In the genomic region with DNA sequence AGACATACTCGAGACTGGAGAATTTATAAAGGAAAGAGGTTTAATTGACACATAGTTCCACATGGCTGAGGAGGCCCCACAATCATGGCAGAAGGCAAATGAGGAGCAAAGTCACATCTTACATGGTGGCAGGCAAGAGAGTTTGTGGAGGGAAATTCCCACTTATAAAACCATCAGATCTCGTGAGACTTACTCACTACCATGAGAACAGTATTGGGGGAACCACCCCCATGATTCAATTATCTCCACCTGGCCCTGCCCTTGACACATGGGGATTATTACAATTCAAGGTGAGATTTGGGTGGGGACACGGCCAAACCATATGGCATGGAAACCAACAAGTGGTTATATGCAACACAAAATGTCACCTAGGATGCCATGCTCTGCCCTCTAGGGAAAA, we compare ENCODE assay signal across 7 cellular contexts. TPM values are rescaled to one million over a fixed set of nuclear protein-coding genes. Genes with fewer than 3 reads are reported as not detected.
DNase-seq lines count a peak whose midpoint lies in the region; ATAC-seq and TF ChIP-seq lines count a peak whose summit lies in the region.
"Not testable (repeated sequence)": the region's sequence is repeated elsewhere in the genome, so short reads cannot be mapped to it uniquely, and the experiment has no call there.

No MANE protein-coding gene starts in this region.

- intact Hi-C loops in activated B cell treated with CpG ODN at 0.5 μM for 24 hours (cut with micrococcal nuclease), result not testable (repeated sequence)
- intact Hi-C loops in MCF 10A (cut with micrococcal nuclease), result loop anchor here (5.0 kb wide), 1 partner anchor 37 kb away; no protein-coding TSS in a partner anchor
- intact Hi-C loops in naive thymus-derived CD4-positive, alpha-beta T cell (cut with micrococcal nuclease), result loop anchor here in 1 of 2 donors (5.0 kb wide), 1 partner anchor 37 kb away; no protein-coding TSS in a partner anchor

- peak overlapping the region in 7 of 8 donors; percentile 13 to 87 (median 82) for H3K27ac Mint-ChIP-seq in CD8-positive, alpha-beta memory T cell
- H3K27ac Mint-ChIP-seq in activated B cell treated with CpG ODN at 0.5 μM for 24 hours (peak overlapping the region; percentile 62), MCF 10A (ENCODE audit: low read depth, unreplicated experiment) (peak overlapping the region; percentile 12)
- peak overlapping the region; percentile 95 for H3K27ac Mint-ChIP-seq in activated naive CD4-positive, alpha-beta T cell treated with anti-CD3 and anti-CD28 coated beads, Interleukin-2, amount 50 U/mL, for 24 hours
- H3K27ac Mint-ChIP-seq in naive thymus-derived CD4-positive, alpha-beta T cell, result peak overlapping the region in 8 of 9 donors; percentile 75 to 89 (median 81)
- peak overlapping the region; percentile 7 for H3K27ac Mint-ChIP-seq in stimulated activated naive B cell treated with anti-CD40 and anti-IgM and Interleukin-4, amounts not matched to agents 10 μg/mL and 1 μg/mL and 100 μg/mL, for 72 hours

- peaks cover 24 to 90% (median 50%) of the 10 kb centered on the region in 3 donors for H3K36me3 Mint-ChIP-seq in CD8-positive, alpha-beta memory T cell
- H3K36me3 Mint-ChIP-seq in activated B cell treated with CpG ODN at 0.5 μM for 24 hours (ENCODE audit: low read depth), result peaks cover 91% of the 10 kb centered on the region
- H3K36me3 Mint-ChIP-seq in activated T-cell treated with anti-CD3 and anti-CD28 coated beads, Interleukin-2, amount 50 U/mL, for 4 hours (ENCODE audit: insufficient read depth), result peaks cover 75% of the 10 kb centered on the region
- peaks cover 50% of the 10 kb centered on the region for H3K36me3 Mint-ChIP-seq in activated naive CD4-positive, alpha-beta T cell treated with anti-CD3 and anti-CD28 coated beads, Interleukin-2, amount 50 U/mL, for 24 hours
- H3K36me3 Mint-ChIP-seq in MCF 10A (ENCODE audit: insufficient read depth, unreplicated experiment), result peaks cover 96% of the 10 kb centered on the region
- peaks cover 30 to 82% (median 70%) of the 10 kb centered on the region in 5 donors for H3K36me3 Mint-ChIP-seq in naive thymus-derived CD4-positive, alpha-beta T cell
- H3K36me3 Mint-ChIP-seq in stimulated activated naive B cell treated with anti-CD40 and anti-IgM and Interleukin-4, amounts not matched to agents 10 μg/mL and 1 μg/mL and 100 μg/mL, for 72 hours, result peaks cover 60 to 66% of the 10 kb centered on the region in 2 donors

- CTCF ChIA-PET in CD8-positive, alpha-beta memory T cell (lab: Charles Lee), result interaction anchor here (2.5 kb wide), 1 partner anchor 28 kb away, joined by 8 read pairs; no protein-coding TSS in a partner anchor
- CTCF ChIA-PET in activated B cell treated with CpG ODN at 0.5 μM for 24 hours (lab: Charles Lee), result interaction anchor here (1.8 kb wide), 1 partner anchor 34 kb away, joined by 7 read pairs; no protein-coding TSS in a partner anchor
- CTCF ChIA-PET in MCF 10A (lab: Yijun Ruan, JAX), result interaction anchor here (0.8 kb wide), 1 partner anchor 34 kb away, joined by 3 read pairs; no protein-coding TSS in a partner anchor
- CTCF ChIA-PET in naive thymus-derived CD4-positive, alpha-beta T cell (lab: Charles Lee), result not testable (repeated sequence)

- peaks cover 22 to 50% (median 47%) of the 10 kb centered on the region in 3 donors for H3K4me1 Mint-ChIP-seq in CD8-positive, alpha-beta memory T cell
- H3K4me1 Mint-ChIP-seq in activated B cell treated with CpG ODN at 0.5 μM for 24 hours; MCF 10A (ENCODE audit: insufficient read depth, unreplicated experiment): not testable (repeated sequence)
- H3K4me1 Mint-ChIP-seq in activated T-cell treated with anti-CD3 and anti-CD28 coated beads, Interleukin-2, amount 50 U/mL, for 4 hours (ENCODE audit: low read depth), result peaks cover 37% of the 10 kb centered on the region
- peaks cover 66% of the 10 kb centered on the region for H3K4me1 Mint-ChIP-seq in activated naive CD4-positive, alpha-beta T cell treated with anti-CD3 and anti-CD28 coated beads, Interleukin-2, amount 50 U/mL, for 24 hours
- H3K4me1 Mint-ChIP-seq in naive thymus-derived CD4-positive, alpha-beta T cell, result peaks cover 23 to 75% (median 45%) of the 10 kb centered on the region in 7 donors
- peaks cover 8 to 11% of the 10 kb centered on the region in 2 donors for H3K4me1 Mint-ChIP-seq in stimulated activated naive B cell treated with anti-CD40 and anti-IgM and Interleukin-4, amounts not matched to agents 10 μg/mL and 1 μg/mL and 100 μg/mL, for 72 hours

- not testable (repeated sequence) for H3K9me3 Mint-ChIP-seq in CD8-positive, alpha-beta memory T cell; activated B cell treated with CpG ODN at 0.5 μM for 24 hours; activated T-cell treated with anti-CD3 and anti-CD28 coated beads, Interleukin-2, amount 50 U/mL, for 4 hours; activated naive CD4-positive, alpha-beta T cell treated with anti-CD3 and anti-CD28 coated beads, Interleukin-2, amount 50 U/mL, for 24 hours; MCF 10A (ENCODE audit: unreplicated experiment); naive thymus-derived CD4-positive, alpha-beta T cell
- peaks cover 7 to 10% of the 10 kb centered on the region in 2 donors for H3K9me3 Mint-ChIP-seq in stimulated activated naive B cell treated with anti-CD40 and anti-IgM and Interleukin-4, amounts not matched to agents 10 μg/mL and 1 μg/mL and 100 μg/mL, for 72 hours

- not testable (repeated sequence) for DNase-seq in CD8-positive, alpha-beta memory T cell; activated B cell treated with CpG ODN at 0.5 μM for 24 hours; activated T-cell treated with anti-CD3 and anti-CD28 coated beads, Interleukin-2, amount 50 U/mL, for 4 hours; MCF 10A (ENCODE audit: unreplicated experiment); naive thymus-derived CD4-positive, alpha-beta T cell; stimulated activated naive B cell treated with anti-CD40 and anti-IgM and Interleukin-4, amounts not matched to agents 10 μg/mL and 1 μg/mL and 100 μg/mL, for 72 hours

- not testable (repeated sequence) for H3K4me3 ChIP-seq in CD8-positive, alpha-beta memory T cell (ENCODE audit: low read length); naive thymus-derived CD4-positive, alpha-beta T cell (ENCODE audit: low read length)

- H3K27me3 Mint-ChIP-seq in CD8-positive, alpha-beta memory T cell; activated B cell treated with CpG ODN at 0.5 μM for 24 hours; activated T-cell treated with anti-CD3 and anti-CD28 coated beads, Interleukin-2, amount 50 U/mL, for 4 hours (ENCODE audit: low read depth); activated naive CD4-positive, alpha-beta T cell treated with anti-CD3 and anti-CD28 coated beads, Interleukin-2, amount 50 U/mL, for 24 hours; MCF 10A (ENCODE audit: insufficient read depth, unreplicated experiment); naive thymus-derived CD4-positive, alpha-beta T cell; stimulated activated naive B cell treated with anti-CD40 and anti-IgM and Interleukin-4, amounts not matched to agents 10 μg/mL and 1 μg/mL and 100 μg/mL, for 72 hours: not testable (repeated sequence)

- TF ChIP-seq CTCF in activated B cell treated with CpG ODN at 0.5 μM for 24 hours (IDR thresholded peaks at IDR 0.05); MCF 10A (IDR thresholded peaks at IDR 0.05; ENCODE audit: unreplicated experiment): not testable (repeated sequence)

- not testable (repeated sequence) for H3K27ac ChIP-seq in CD8-positive, alpha-beta memory T cell (ENCODE audit: low read depth, low read length)
- H3K27ac ChIP-seq in naive thymus-derived CD4-positive, alpha-beta T cell (ENCODE audit: low read depth, low read length), result peak overlapping the region; percentile 34

- peaks cover 93% of the 10 kb centered on the region for H3K36me3 ChIP-seq in CD8-positive, alpha-beta memory T cell (ENCODE audit: insufficient read depth, low read length)
- peaks cover 64 to 95% (median 69%) of the 10 kb centered on the region in 3 experiments for H3K36me3 ChIP-seq in naive thymus-derived CD4-positive, alpha-beta T cell (ENCODE audit: control insufficient read depth in 2 of 3, insufficient read depth in 3 of 3, low read length in 3 of 3)

- H3K4me3 Mint-ChIP-seq in CD8-positive, alpha-beta memory T cell; activated B cell treated with CpG ODN at 0.5 μM for 24 hours; activated T-cell treated with anti-CD3 and anti-CD28 coated beads, Interleukin-2, amount 50 U/mL, for 4 hours; MCF 10A (ENCODE audit: unreplicated experiment); stimulated activated naive B cell treated with anti-CD40 and anti-IgM and Interleukin-4, amounts not matched to agents 10 μg/mL and 1 μg/mL and 100 μg/mL, for 72 hours: not testable (repeated sequence)
- H3K4me3 Mint-ChIP-seq in activated naive CD4-positive, alpha-beta T cell treated with anti-CD3 and anti-CD28 coated beads, Interleukin-2, amount 50 U/mL, for 24 hours, result peak overlapping the region; percentile 19
- H3K4me3 Mint-ChIP-seq in naive thymus-derived CD4-positive, alpha-beta T cell, result peak overlapping the region in 1 of 10 donors; percentile 31

- POLR2A ChIA-PET in CD8-positive, alpha-beta memory T cell (lab: Charles Lee), result interaction anchor here (1.1 kb wide), 1 partner anchor 14 kb away, joined by 3 read pairs; no protein-coding TSS in a partner anchor
- POLR2A ChIA-PET in activated B cell treated with CpG ODN at 0.5 μM for 24 hours (lab: Charles Lee); MCF 10A (lab: Yijun Ruan, JAX); naive thymus-derived CD4-positive, alpha-beta T cell (lab: Charles Lee): not testable (repeated sequence)

- H3K9me3 ChIP-seq in CD8-positive, alpha-beta memory T cell (ENCODE audit: low read length); naive thymus-derived CD4-positive, alpha-beta T cell (ENCODE audit: control insufficient read depth in 2 of 3, low read length in 3 of 3): not testable (repeated sequence)

- not testable (repeated sequence) for BruUV-seq in MCF 10A (replicated peaks; lab: Mats Ljungman, UMichigan)

- H3K4me1 ChIP-seq in CD8-positive, alpha-beta memory T cell (ENCODE audit: insufficient read depth, low read length); naive thymus-derived CD4-positive, alpha-beta T cell (ENCODE audit: control insufficient read depth in 2 of 2, insufficient read depth in 2 of 2, low read length in 2 of 2): not testable (repeated sequence)

- not testable (repeated sequence) for H3K27me3 ChIP-seq in CD8-positive, alpha-beta memory T cell (ENCODE audit: insufficient read depth, low read length, poor library complexity, severe bottlenecking); naive thymus-derived CD4-positive, alpha-beta T cell (ENCODE audit: control insufficient read depth in 2 of 2, insufficient read depth in 2 of 2, low read length in 2 of 2)

- not testable (repeated sequence) for ATAC-seq in activated B cell treated with CpG ODN at 0.5 μM for 24 hours (ENCODE audit: low read depth); naive thymus-derived CD4-positive, alpha-beta T cell; stimulated activated naive B cell treated with anti-CD40 and anti-IgM and Interleukin-4, amounts not matched to agents 10 μg/mL and 1 μg/mL and 100 μg/mL, for 72 hours (replicated peaks)
- ATAC-seq in activated T-cell treated with anti-CD3 and anti-CD28 coated beads, Interleukin-2, amount 50 U/mL, for 4 hours, result peak; percentile 29 to 33

RNA-seq across cellular contexts. Expression of gene STAT1, which starts 18.6 kb away (rescaled TPM):
- total RNA-seq in CD8-positive, alpha-beta memory T cell, result 100 to 1,000 TPM; 142 to 145 TPM
- 173 TPM for polyA plus RNA-seq in CD8-positive, alpha-beta memory T cell
- total RNA-seq in activated B cell treated with CpG ODN at 0.5 μM for 24 hours, result 71.2 and 85.1 TPM in 2 replicates
- total RNA-seq in activated T-cell treated with anti-CD3 and anti-CD28 coated beads, Interleukin-2, amount 50 U/mL, for 4 hours, result 100 to 1,000 TPM; 222 to 278 (median 268) TPM
- 32.3 and 36.9 TPM in 2 replicates for total RNA-seq in MCF 10A (2022)
- total RNA-seq in naive thymus-derived CD4-positive, alpha-beta T cell, result 1,000 to 10,000 TPM in 1 of 5 experiments, 10 to 100 TPM in 4; 74.1 to 1,177 (median 89.6) TPM
- polyA plus RNA-seq in naive thymus-derived CD4-positive, alpha-beta T cell, result 100 to 1,000 TPM; 221 to 244 TPM

Comparison
In these comparisons a context has a peak if more than half of its experiments do, and no peak if none do; other contexts are left out.
1. H3K27ac Mint-ChIP-seq: peak in every context shown above with its lines; median percentile 95 in activated naive CD4-positive, alpha-beta T cell treated with anti-CD3 and anti-CD28 coated beads, Interleukin-2, amount 50 U/mL, for 24 hours; 82 in CD8-positive, alpha-beta memory T cell; 81 in naive thymus-derived CD4-positive, alpha-beta T cell; 62 in activated B cell treated with CpG ODN at 0.5 μM for 24 hours; 12 in MCF 10A; 7 in stimulated activated naive B cell treated with anti-CD40 and anti-IgM and Interleukin-4, amounts not matched to agents 10 μg/mL and 1 μg/mL and 100 μg/mL, for 72 hours.